Comparison of ENCODE assay signal across 1 cellular context in the genomic region with DNA sequence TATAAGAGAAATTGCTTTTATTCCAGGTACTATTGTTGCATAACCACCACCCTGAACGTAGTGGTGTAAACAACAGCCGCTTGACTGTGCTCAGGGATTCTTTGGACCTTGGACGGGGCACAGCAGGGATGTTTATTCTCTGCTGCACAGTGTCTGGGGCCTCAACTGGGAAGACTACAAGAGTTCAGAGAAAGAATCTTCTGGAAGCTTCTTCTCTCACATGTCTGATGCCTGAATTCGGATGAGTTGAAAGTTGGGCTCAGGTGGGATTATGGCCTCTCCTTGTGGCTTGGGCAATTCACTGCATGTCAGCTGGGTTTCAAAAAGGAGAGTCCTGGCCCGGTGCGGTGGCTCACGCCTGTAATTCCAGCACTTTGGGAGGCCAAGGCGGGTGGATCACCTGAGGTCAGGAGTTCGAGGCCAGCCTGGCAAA.
TF ChIP-seq lines count a peak whose summit lies in the region.

No MANE protein-coding gene starts in this region.

TF ChIP-seq in HepG2, 621 proteins besides CTCF, POLR2A, EP300 and RAD21 (continued from another document and continues in another):
- TF ChIP-seq, protein P1, sequence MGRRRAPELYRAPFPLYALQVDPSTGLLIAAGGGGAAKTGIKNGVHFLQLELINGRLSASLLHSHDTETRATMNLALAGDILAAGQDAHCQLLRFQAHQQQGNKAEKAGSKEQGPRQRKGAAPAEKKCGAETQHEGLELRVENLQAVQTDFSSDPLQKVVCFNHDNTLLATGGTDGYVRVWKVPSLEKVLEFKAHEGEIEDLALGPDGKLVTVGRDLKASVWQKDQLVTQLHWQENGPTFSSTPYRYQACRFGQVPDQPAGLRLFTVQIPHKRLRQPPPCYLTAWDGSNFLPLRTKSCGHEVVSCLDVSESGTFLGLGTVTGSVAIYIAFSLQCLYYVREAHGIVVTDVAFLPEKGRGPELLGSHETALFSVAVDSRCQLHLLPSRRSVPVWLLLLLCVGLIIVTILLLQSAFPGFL (CRISPR knock-in tag; IDR thresholded peaks at IDR 0.05), result no peak
- TF ChIP-seq ZFAT (CRISPR knock-in tag; conservative IDR thresholded peaks at IDR 0.05) (no peak), MYC (CRISPR knock-in tag; IDR thresholded peaks at IDR 0.05; ENCODE audit: borderline replicate concordance) (no peak), CCDC6 (CRISPR knock-in tag; IDR thresholded peaks at IDR 0.05) (no peak), ZBTB7B (CRISPR knock-in tag; IDR thresholded peaks at IDR 0.05) (no peak), ZNF773 (CRISPR knock-in tag; IDR thresholded peaks at IDR 0.05; ENCODE audit: borderline replicate concordance) (no peak), GABPA (IDR thresholded peaks at IDR 0.05; ENCODE audit: low read depth, low read length) (no peak), GABPA (CRISPR knock-in tag; IDR thresholded peaks at IDR 0.05; ENCODE audit: low read depth) (no peak), PHF5A (CRISPR knock-in tag; IDR thresholded peaks at IDR 0.05; ENCODE audit: low read depth, unreplicated experiment) (no peak), CREB1 (IDR thresholded peaks at IDR 0.05) (no peak), CREB1 (CRISPR knock-in tag; IDR thresholded peaks at IDR 0.05) (no peak), IRX3 (CRISPR knock-in tag; IDR thresholded peaks at IDR 0.05; ENCODE audit: borderline replicate concordance, low read depth) (no peak), ZNF547 (CRISPR knock-in tag; IDR thresholded peaks at IDR 0.05) (no peak), ZBTB20 (CRISPR knock-in tag; IDR thresholded peaks at IDR 0.05; ENCODE audit: borderline replicate concordance, low read depth) (no peak; the same call in 1 of the 2 replicates), FOSL2 (CRISPR knock-in tag; IDR thresholded peaks at IDR 0.05) (0 out of 2 replicates have a peak, but pooled peaks have one; percentile 19), ZNF274 (CRISPR knock-in tag; IDR thresholded peaks at IDR 0.05) (no peak), CHD4 (IDR thresholded peaks at IDR 0.05; ENCODE audit: borderline replicate concordance, low read length) (no peak), ZBTB21 (CRISPR knock-in tag; IDR thresholded peaks at IDR 0.05) (no peak), GTF3A (CRISPR knock-in tag; conservative IDR thresholded peaks at IDR 0.05) (no peak), CEBPG (CRISPR knock-in tag; IDR thresholded peaks at IDR 0.05) (peak; percentile 86), ISX (CRISPR knock-in tag; conservative IDR thresholded peaks at IDR 0.05) (no peak), NFIB (CRISPR knock-in tag; IDR thresholded peaks at IDR 0.05; ENCODE audit: borderline replicate concordance) (no peak), ZNF530 (CRISPR knock-in tag; IDR thresholded peaks at IDR 0.05; ENCODE audit: low read depth) (no peak), BCL6 (CRISPR knock-in tag; IDR thresholded peaks at IDR 0.05) (peak; percentile 43; the same call in 1 of the 2 replicates), ATM (IDR thresholded peaks at IDR 0.05; ENCODE audit: borderline replicate concordance) (no peak), CEBPB (IDR thresholded peaks at IDR 0.05; ENCODE audit: borderline replicate concordance, low read depth, low read length) (peak; percentile 73), YY1 (IDR thresholded peaks at IDR 0.05; ENCODE audit: insufficient read depth, insufficient replicate concordance, low read depth, low read length) (no peak), KAT8 (CRISPR knock-in tag; IDR thresholded peaks at IDR 0.05) (peak; percentile 33; the same call in 1 of the 2 replicates), ZC3H13 (CRISPR knock-in tag; IDR thresholded peaks at IDR 0.05) (no peak), RCOR2 (CRISPR knock-in tag; IDR thresholded peaks at IDR 0.05) (0 out of 2 replicates have a peak, but pooled peaks have one; percentile 49), RBM39 (IDR thresholded peaks at IDR 0.05; ENCODE audit: low read depth, low read length, poor library complexity, severe bottlenecking) (no peak), ZNF383 (CRISPR knock-in tag; IDR thresholded peaks at IDR 0.05; ENCODE audit: borderline replicate concordance) (no peak), ZNF768 (CRISPR knock-in tag; IDR thresholded peaks at IDR 0.05) (no peak), CENPT (CRISPR knock-in tag; IDR thresholded peaks at IDR 0.05; ENCODE audit: low read depth) (no peak), PPARG (CRISPR knock-in tag; conservative IDR thresholded peaks at IDR 0.05) (no peak), KDM1A (CRISPR knock-in tag; IDR thresholded peaks at IDR 0.05) (peak; percentile 55; the same call in 1 of the 2 replicates), ZNF709 (CRISPR knock-in tag; IDR thresholded peaks at IDR 0.05) (no peak)
- TF ChIP-seq, protein P2, sequence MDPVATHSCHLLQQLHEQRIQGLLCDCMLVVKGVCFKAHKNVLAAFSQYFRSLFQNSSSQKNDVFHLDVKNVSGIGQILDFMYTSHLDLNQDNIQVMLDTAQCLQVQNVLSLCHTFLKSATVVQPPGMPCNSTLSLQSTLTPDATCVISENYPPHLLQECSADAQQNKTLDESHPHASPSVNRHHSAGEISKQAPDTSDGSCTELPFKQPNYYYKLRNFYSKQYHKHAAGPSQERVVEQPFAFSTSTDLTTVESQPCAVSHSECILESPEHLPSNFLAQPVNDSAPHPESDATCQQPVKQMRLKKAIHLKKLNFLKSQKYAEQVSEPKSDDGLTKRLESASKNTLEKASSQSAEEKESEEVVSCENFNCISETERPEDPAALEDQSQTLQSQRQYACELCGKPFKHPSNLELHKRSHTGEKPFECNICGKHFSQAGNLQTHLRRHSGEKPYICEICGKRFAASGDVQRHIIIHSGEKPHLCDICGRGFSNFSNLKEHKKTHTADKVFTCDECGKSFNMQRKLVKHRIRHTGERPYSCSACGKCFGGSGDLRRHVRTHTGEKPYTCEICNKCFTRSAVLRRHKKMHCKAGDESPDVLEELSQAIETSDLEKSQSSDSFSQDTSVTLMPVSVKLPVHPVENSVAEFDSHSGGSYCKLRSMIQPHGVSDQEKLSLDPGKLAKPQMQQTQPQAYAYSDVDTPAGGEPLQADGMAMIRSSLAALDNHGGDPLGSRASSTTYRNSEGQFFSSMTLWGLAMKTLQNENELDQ (CRISPR knock-in tag; IDR thresholded peaks at IDR 0.05; ENCODE audit: borderline replicate concordance), result no peak
- TF ChIP-seq, protein P3, sequence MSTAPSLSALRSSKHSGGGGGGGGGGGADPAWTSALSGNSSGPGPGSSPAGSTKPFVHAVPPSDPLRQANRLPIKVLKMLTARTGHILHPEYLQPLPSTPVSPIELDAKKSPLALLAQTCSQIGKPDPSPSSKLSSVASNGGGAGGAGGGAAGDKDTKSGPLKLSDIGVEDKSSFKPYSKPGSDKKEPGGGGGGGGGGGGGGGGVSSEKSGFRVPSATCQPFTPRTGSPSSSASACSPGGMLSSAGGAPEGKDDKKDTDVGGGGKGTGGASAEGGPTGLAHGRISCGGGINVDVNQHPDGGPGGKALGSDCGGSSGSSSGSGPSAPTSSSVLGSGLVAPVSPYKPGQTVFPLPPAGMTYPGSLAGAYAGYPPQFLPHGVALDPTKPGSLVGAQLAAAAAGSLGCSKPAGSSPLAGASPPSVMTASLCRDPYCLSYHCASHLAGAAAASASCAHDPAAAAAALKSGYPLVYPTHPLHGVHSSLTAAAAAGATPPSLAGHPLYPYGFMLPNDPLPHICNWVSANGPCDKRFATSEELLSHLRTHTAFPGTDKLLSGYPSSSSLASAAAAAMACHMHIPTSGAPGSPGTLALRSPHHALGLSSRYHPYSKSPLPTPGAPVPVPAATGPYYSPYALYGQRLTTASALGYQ (CRISPR knock-in tag; IDR thresholded peaks at IDR 0.05), result no peak
- TF ChIP-seq, protein P4, sequence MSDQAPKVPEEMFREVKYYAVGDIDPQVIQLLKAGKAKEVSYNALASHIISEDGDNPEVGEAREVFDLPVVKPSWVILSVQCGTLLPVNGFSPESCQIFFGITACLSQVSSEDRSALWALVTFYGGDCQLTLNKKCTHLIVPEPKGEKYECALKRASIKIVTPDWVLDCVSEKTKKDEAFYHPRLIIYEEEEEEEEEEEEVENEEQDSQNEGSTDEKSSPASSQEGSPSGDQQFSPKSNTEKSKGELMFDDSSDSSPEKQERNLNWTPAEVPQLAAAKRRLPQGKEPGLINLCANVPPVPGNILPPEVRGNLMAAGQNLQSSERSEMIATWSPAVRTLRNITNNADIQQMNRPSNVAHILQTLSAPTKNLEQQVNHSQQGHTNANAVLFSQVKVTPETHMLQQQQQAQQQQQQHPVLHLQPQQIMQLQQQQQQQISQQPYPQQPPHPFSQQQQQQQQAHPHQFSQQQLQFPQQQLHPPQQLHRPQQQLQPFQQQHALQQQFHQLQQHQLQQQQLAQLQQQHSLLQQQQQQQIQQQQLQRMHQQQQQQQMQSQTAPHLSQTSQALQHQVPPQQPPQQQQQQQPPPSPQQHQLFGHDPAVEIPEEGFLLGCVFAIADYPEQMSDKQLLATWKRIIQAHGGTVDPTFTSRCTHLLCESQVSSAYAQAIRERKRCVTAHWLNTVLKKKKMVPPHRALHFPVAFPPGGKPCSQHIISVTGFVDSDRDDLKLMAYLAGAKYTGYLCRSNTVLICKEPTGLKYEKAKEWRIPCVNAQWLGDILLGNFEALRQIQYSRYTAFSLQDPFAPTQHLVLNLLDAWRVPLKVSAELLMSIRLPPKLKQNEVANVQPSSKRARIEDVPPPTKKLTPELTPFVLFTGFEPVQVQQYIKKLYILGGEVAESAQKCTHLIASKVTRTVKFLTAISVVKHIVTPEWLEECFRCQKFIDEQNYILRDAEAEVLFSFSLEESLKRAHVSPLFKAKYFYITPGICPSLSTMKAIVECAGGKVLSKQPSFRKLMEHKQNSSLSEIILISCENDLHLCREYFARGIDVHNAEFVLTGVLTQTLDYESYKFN (CRISPR knock-in tag; conservative IDR thresholded peaks at IDR 0.05), result peak; percentile 82
- TF ChIP-seq, protein P5, sequence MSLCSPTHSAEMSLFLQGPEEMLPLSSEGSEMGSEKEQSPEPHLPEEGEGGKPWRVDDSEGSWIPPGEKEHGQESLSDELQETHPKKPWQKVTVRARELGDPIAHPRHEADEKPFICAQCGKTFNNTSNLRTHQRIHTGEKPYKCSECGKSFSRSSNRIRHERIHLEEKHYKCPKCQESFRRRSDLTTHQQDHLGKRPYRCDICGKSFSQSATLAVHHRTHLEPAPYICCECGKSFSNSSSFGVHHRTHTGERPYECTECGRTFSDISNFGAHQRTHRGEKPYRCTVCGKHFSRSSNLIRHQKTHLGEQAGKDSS (CRISPR knock-in tag; IDR thresholded peaks at IDR 0.05; ENCODE audit: borderline replicate concordance, low read depth), result no peak
- TF ChIP-seq, protein P6, sequence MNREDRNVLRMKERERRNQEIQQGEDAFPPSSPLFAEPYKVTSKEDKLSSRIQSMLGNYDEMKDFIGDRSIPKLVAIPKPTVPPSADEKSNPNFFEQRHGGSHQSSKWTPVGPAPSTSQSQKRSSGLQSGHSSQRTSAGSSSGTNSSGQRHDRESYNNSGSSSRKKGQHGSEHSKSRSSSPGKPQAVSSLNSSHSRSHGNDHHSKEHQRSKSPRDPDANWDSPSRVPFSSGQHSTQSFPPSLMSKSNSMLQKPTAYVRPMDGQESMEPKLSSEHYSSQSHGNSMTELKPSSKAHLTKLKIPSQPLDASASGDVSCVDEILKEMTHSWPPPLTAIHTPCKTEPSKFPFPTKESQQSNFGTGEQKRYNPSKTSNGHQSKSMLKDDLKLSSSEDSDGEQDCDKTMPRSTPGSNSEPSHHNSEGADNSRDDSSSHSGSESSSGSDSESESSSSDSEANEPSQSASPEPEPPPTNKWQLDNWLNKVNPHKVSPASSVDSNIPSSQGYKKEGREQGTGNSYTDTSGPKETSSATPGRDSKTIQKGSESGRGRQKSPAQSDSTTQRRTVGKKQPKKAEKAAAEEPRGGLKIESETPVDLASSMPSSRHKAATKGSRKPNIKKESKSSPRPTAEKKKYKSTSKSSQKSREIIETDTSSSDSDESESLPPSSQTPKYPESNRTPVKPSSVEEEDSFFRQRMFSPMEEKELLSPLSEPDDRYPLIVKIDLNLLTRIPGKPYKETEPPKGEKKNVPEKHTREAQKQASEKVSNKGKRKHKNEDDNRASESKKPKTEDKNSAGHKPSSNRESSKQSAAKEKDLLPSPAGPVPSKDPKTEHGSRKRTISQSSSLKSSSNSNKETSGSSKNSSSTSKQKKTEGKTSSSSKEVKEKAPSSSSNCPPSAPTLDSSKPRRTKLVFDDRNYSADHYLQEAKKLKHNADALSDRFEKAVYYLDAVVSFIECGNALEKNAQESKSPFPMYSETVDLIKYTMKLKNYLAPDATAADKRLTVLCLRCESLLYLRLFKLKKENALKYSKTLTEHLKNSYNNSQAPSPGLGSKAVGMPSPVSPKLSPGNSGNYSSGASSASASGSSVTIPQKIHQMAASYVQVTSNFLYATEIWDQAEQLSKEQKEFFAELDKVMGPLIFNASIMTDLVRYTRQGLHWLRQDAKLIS (CRISPR knock-in tag; IDR thresholded peaks at IDR 0.05), result no peak
- TF ChIP-seq, protein P7, sequence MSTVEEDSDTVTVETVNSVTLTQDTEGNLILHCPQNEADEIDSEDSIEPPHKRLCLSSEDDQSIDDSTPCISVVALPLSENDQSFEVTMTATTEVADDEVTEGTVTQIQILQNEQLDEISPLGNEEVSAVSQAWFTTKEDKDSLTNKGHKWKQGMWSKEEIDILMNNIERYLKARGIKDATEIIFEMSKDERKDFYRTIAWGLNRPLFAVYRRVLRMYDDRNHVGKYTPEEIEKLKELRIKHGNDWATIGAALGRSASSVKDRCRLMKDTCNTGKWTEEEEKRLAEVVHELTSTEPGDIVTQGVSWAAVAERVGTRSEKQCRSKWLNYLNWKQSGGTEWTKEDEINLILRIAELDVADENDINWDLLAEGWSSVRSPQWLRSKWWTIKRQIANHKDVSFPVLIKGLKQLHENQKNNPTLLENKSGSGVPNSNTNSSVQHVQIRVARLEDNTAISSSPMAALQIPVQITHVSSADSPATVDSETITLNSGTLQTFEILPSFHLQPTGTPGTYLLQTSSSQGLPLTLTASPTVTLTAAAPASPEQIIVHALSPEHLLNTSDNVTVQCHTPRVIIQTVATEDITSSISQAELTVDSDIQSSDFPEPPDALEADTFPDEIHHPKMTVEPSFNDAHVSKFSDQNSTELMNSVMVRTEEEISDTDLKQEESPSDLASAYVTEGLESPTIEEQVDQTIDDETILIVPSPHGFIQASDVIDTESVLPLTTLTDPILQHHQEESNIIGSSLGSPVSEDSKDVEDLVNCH (CRISPR knock-in tag; IDR thresholded peaks at IDR 0.05), result no peak
- TF ChIP-seq, protein P8, sequence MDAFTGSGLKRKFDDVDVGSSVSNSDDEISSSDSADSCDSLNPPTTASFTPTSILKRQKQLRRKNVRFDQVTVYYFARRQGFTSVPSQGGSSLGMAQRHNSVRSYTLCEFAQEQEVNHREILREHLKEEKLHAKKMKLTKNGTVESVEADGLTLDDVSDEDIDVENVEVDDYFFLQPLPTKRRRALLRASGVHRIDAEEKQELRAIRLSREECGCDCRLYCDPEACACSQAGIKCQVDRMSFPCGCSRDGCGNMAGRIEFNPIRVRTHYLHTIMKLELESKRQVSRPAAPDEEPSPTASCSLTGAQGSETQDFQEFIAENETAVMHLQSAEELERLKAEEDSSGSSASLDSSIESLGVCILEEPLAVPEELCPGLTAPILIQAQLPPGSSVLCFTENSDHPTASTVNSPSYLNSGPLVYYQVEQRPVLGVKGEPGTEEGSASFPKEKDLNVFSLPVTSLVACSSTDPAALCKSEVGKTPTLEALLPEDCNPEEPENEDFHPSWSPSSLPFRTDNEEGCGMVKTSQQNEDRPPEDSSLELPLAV (CRISPR knock-in tag; conservative IDR thresholded peaks at IDR 0.05; ENCODE audit: low read depth), result no peak
- TF ChIP-seq, protein P9, sequence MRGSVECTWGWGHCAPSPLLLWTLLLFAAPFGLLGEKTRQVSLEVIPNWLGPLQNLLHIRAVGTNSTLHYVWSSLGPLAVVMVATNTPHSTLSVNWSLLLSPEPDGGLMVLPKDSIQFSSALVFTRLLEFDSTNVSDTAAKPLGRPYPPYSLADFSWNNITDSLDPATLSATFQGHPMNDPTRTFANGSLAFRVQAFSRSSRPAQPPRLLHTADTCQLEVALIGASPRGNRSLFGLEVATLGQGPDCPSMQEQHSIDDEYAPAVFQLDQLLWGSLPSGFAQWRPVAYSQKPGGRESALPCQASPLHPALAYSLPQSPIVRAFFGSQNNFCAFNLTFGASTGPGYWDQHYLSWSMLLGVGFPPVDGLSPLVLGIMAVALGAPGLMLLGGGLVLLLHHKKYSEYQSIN (CRISPR knock-in tag; IDR thresholded peaks at IDR 0.05; ENCODE audit: borderline replicate concordance), result no peak
